18 cellular contexts compared by ENCODE assay signal in genomic region chr16:85259115-85259830, GRCh38.
A peak's percentile ranks its signal among the peaks of the same experiment; 100 is the strongest.
DNase-seq lines count a peak whose midpoint lies in the region; ATAC-seq and TF ChIP-seq lines count a peak whose summit lies in the region.
"Had no signal": no experiment of that assay in that cellular context is flagged by ENCODE, and none has a peak within 500 bp of the region (broad histone marks: within the 10 kb centered on the region; RNA-seq: fewer than 3 reads in every experiment).

No MANE protein-coding gene starts in this region.

- DNase-seq in NAMALWA (ENCODE audit: low spot score), result peak; percentile 78
- DNase-seq in activated B cell treated with CpG ODN at 0.5 μM for 24 hours, result no peak
- no peak for DNase-seq in erythroblast (lab: John Stamatoyannopoulos, UW)
- no peak for DNase-seq in stimulated activated CD4-positive, alpha-beta T cell treated with anti-CD3 and anti-CD28 coated beads, Interleukin-4, amount 100 ng/mL, for 1 hour
- no peak for DNase-seq in substantia nigra (lab: John Stamatoyannopoulos, UW)
- DNase-seq: ACHN; CD8-positive, alpha-beta memory T cell; DMS153; EL; Karpas-422; NCI-H1436 treated with DMSO at 0.1 percent for 48 hours; NCI-H2081; NCI-H226; NCI-H748 treated with DMSO at 0.1 percent for 48 hours; Peyer's patch; SHP77 had no signal

- TF ChIP-seq POLR2A in erythroblast (IDR thresholded peaks at IDR 0.05; ENCODE audit: low read length), result no peak

- no peaks in the 10 kb centered on the region for H3K79me2 ChIP-seq in neural cell (replicated peaks; ENCODE audit: insufficient read depth, low read length)

- H4K20me1 ChIP-seq in BLaER1 (no peaks in the 10 kb centered on the region), neural cell (ENCODE audit: insufficient read depth) (no peaks in the 10 kb centered on the region)

- H3K27ac ChIP-seq in BLaER1, result peak overlapping the region; percentile 94
- no peak overlapping the region for H3K27ac ChIP-seq in neural cell (ENCODE audit: low read length)
- no peak overlapping the region for H3K27ac ChIP-seq in substantia nigra (ENCODE audit: low read depth, low read length, poor library complexity, severe bottlenecking)
- H3K27ac ChIP-seq: Peyer's patch had no signal

- TF ChIP-seq EP300 in neural cell (conservative IDR thresholded peaks at IDR 0.05; ENCODE audit: poor library complexity, severe bottlenecking), result no peak

- H3K36me3 Mint-ChIP-seq in activated B cell treated with CpG ODN at 0.5 μM for 24 hours (ENCODE audit: low read depth), result no peaks in the 10 kb centered on the region
- H3K36me3 Mint-ChIP-seq: CD8-positive, alpha-beta memory T cell had no signal

- no peaks in the 10 kb centered on the region for H3K36me3 ChIP-seq in BLaER1
- no peaks in the 10 kb centered on the region for H3K36me3 ChIP-seq in neural cell (ENCODE audit: insufficient read depth, low read length)
- H3K36me3 ChIP-seq: Peyer's patch had no signal

- no peak overlapping the region for H2AFZ ChIP-seq in neural cell (ENCODE audit: low read depth, low read length)

- H3K9me2 ChIP-seq in neural cell (ENCODE audit: insufficient read depth, low read length), result no peaks in the 10 kb centered on the region

- peaks cover 34% of the 10 kb centered on the region for H3K4me1 Mint-ChIP-seq in activated B cell treated with CpG ODN at 0.5 μM for 24 hours
- H3K4me1 Mint-ChIP-seq: CD8-positive, alpha-beta memory T cell had no signal

- H3K4me2 ChIP-seq in BLaER1, result peak overlapping the region; percentile 96
- H3K4me2 ChIP-seq in neural cell (ENCODE audit: low read length), result peak overlapping the region; percentile 25

- CTCF ChIA-PET in activated B cell treated with CpG ODN at 0.5 μM for 24 hours (lab: Charles Lee), result interaction anchor here (2.5 kb wide), 1 partner anchor 10 kb away, joined by 5 read pairs; no protein-coding TSS in a partner anchor

- H3K4me3 Mint-ChIP-seq in activated B cell treated with CpG ODN at 0.5 μM for 24 hours, result peak overlapping the region; percentile 19
- H3K4me3 Mint-ChIP-seq: CD8-positive, alpha-beta memory T cell had no signal

- peaks cover 94% of the 10 kb centered on the region for H3K4me1 ChIP-seq in BLaER1
- H3K4me1 ChIP-seq: Peyer's patch had no signal

- H3K4me3 ChIP-seq in BLaER1 (peak overlapping the region; percentile 52), neural cell (ENCODE audit: low read length) (peak overlapping the region; percentile 25)
- H3K4me3 ChIP-seq: Peyer's patch had no signal

- no peak for TF ChIP-seq CTCF in activated B cell treated with CpG ODN at 0.5 μM for 24 hours (IDR thresholded peaks at IDR 0.05)
- TF ChIP-seq CTCF in neural cell (IDR thresholded peaks at IDR 0.05; ENCODE audit: poor library complexity, severe bottlenecking), result no peak

- TF ChIP-seq RAD21 in neural cell (conservative IDR thresholded peaks at IDR 0.05), result no peak

- H3K27ac Mint-ChIP-seq in activated B cell treated with CpG ODN at 0.5 μM for 24 hours, result no peak overlapping the region
- H3K27ac Mint-ChIP-seq: CD8-positive, alpha-beta memory T cell had no signal

- H3F3A ChIP-seq in neural cell (ENCODE audit: insufficient read depth, low read length, poor library complexity, severe bottlenecking), result peaks cover 11% of the 10 kb centered on the region

- POLR2A ChIA-PET in activated B cell treated with CpG ODN at 0.5 μM for 24 hours (lab: Charles Lee), result no interaction called here

- ATAC-seq in activated B cell treated with CpG ODN at 0.5 μM for 24 hours (ENCODE audit: low read depth), result no peak

- intact Hi-C loops in activated B cell treated with CpG ODN at 0.5 μM for 24 hours (cut with micrococcal nuclease), result no loop called here

- H3K27me3 Mint-ChIP-seq in activated B cell treated with CpG ODN at 0.5 μM for 24 hours, result peaks cover 42% of the 10 kb centered on the region

- H3K9me3 ChIP-seq in BLaER1 (no peaks in the 10 kb centered on the region), neural cell (ENCODE audit: low read length) (no peaks in the 10 kb centered on the region)
- H3K9me3 ChIP-seq: Peyer's patch had no signal

- peak overlapping the region; percentile 75 for H3K9ac ChIP-seq in BLaER1
- peak overlapping the region; percentile 39 for H3K9ac ChIP-seq in neural cell (ENCODE audit: low read length)

- no peaks in the 10 kb centered on the region for H3K27me3 ChIP-seq in BLaER1
- no peaks in the 10 kb centered on the region for H3K27me3 ChIP-seq in neural cell (ENCODE audit: insufficient read depth, low read depth, low read length)
- H3K27me3 ChIP-seq: Peyer's patch had no signal

- H3K9me3 Mint-ChIP-seq in activated B cell treated with CpG ODN at 0.5 μM for 24 hours, result no peaks in the 10 kb centered on the region
- H3K9me3 Mint-ChIP-seq: CD8-positive, alpha-beta memory T cell had no signal

TF ChIP-seq in neural cell, 6 proteins besides CTCF, POLR2A, EP300 and RAD21:
- TF ChIP-seq MXI1 (conservative IDR thresholded peaks at IDR 0.05; ENCODE audit: poor library complexity, severe bottlenecking), result no peak
- TF ChIP-seq SMC3 (conservative IDR thresholded peaks at IDR 0.05; ENCODE audit: poor library complexity), result no peak
- no peak for TF ChIP-seq EZH2 (IDR thresholded peaks at IDR 0.05; ENCODE audit: borderline replicate concordance, insufficient read depth, low read length, poor library complexity, severe bottlenecking)
- TF ChIP-seq REST (IDR thresholded peaks at IDR 0.05; ENCODE audit: borderline replicate concordance), result no peak
- TF ChIP-seq POLR2AphosphoS5 (IDR thresholded peaks at IDR 0.05), result no peak
- no peak for TF ChIP-seq TAF1 (IDR thresholded peaks at IDR 0.05; ENCODE audit: low read depth)
TF ChIP-seq in neural cell: peak in this region for 0.
